Comparison of ENCODE assay signal across 25 cellular contexts in genomic region chr2:192570786-192571185, GRCh38.
"Had no signal": no experiment of that assay in that cellular context is flagged by ENCODE, and none has a peak within 500 bp of the region (broad histone marks: within the 10 kb centered on the region; RNA-seq: fewer than 3 reads in every experiment).

No MANE protein-coding gene starts in this region.

- H3K4me2 ChIP-seq: SK-N-SH had no signal

- H3K9me3 ChIP-seq: SK-N-SH had no signal

- H3K9ac ChIP-seq: SK-N-SH had no signal

- ATAC-seq: HepG2, Panc1, PC-3, T-cell had no signal

- DNase-seq: IMR-90; Karpas-422; KG1; MV-4-11; NCI-H1048; NCI-H1105; NCI-H1417; NCI-H1436 treated with DMSO at 0.1 percent for 48 hours; NCI-H1694; NCI-H187 treated with DMSO at 0.1 percent for 48 hours; NCI-H2029 treated with DMSO at 0.1 percent for 48 hours; NCI-H226; NCI-H510A; NCI-H524 treated with DMSO at 0.1 percent for 48 hours; NCI-H69; NCI-H774; NK-92 treated with Interleukin-12 subunit alpha and Interleukin-12 subunit beta, amount 100 ng/mL, for 24 hours; PC-3; SHP77; SK-N-SH; SW 1271; T-cell had no signal

- H3K27ac ChIP-seq: RWPE1 had no signal
